Comparison of ENCODE assay signal across 1 cellular context in genomic region chr7:116713500-116713899, GRCh38.
TF ChIP-seq lines count a peak whose summit lies in the region.

No MANE protein-coding gene starts in this region.

TF ChIP-seq in K562, 482 proteins besides CTCF, POLR2A, EP300 and RAD21 (continued from another document and continues in another):
- TF ChIP-seq PCBP2 (IDR thresholded peaks at IDR 0.05; ENCODE audit: low read depth, low read length, poor library complexity, severe bottlenecking) (no peak), CBFA2T3 (IDR thresholded peaks at IDR 0.05) (0 out of 2 replicates have a peak, but pooled peaks have one; percentile 33), FOXJ2 (tag; IDR thresholded peaks at IDR 0.05) (peak; percentile 26; the same call in 1 of the 2 replicates), IRF1 (CRISPR knock-in tag; IDR thresholded peaks at IDR 0.05; ENCODE audit: borderline replicate concordance) (no peak), ZBED1 (IDR thresholded peaks at IDR 0.05) (no peak), PBX2 (CRISPR knock-in tag; IDR thresholded peaks at IDR 0.05; ENCODE audit: low read depth) (no peak), PBX2 (tag; conservative IDR thresholded peaks at IDR 0.05; ENCODE audit: low read depth) (peak; percentile 86), THRB (CRISPR knock-in tag; conservative IDR thresholded peaks at IDR 0.05) (no peak), ZNF217 (CRISPR knock-in tag; IDR thresholded peaks at IDR 0.05) (no peak), L3MBTL2 (IDR thresholded peaks at IDR 0.05) (0 out of 2 replicates have a peak, but pooled peaks have one; percentile 6), RHOXF2B (CRISPR knock-in tag; conservative IDR thresholded peaks at IDR 0.05) (no peak), HMGXB4 (CRISPR knock-in tag; IDR thresholded peaks at IDR 0.05) (no peak), NR1H2 (CRISPR knock-in tag; IDR thresholded peaks at IDR 0.05) (no peak), NFE2L1 (tag; IDR thresholded peaks at IDR 0.05; ENCODE audit: borderline replicate concordance, low read depth) (no peak), HMG20B (CRISPR knock-in tag; IDR thresholded peaks at IDR 0.05) (no peak), ID3 (CRISPR knock-in tag; IDR thresholded peaks at IDR 0.05) (no peak), ID3 (tag; IDR thresholded peaks at IDR 0.05) (no peak), ZBTB8A (IDR thresholded peaks at IDR 0.05; ENCODE audit: partially characterized antibody) (no peak), STAT6 (CRISPR knock-in tag; IDR thresholded peaks at IDR 0.05) (no peak), PYGO2 (tag; IDR thresholded peaks at IDR 0.05) (no peak), JUND (IDR thresholded peaks at IDR 0.05; ENCODE audit: borderline replicate concordance, low read depth, low read length) (no peak), JUND (tag; IDR thresholded peaks at IDR 0.05; ENCODE audit: borderline replicate concordance, low read depth, low read length) (no peak; the same call in 2 of the 3 replicates), STAT5B (CRISPR knock-in tag; IDR thresholded peaks at IDR 0.05) (no peak), MIER1 (IDR thresholded peaks at IDR 0.05; ENCODE audit: low read depth) (no peak), E2F1 (CRISPR knock-in tag; IDR thresholded peaks at IDR 0.05) (no peak), TAF1 (IDR thresholded peaks at IDR 0.05; ENCODE audit: control insufficient read depth, extremely low read depth, insufficient read depth, low read length, severe bottlenecking) (no peak), ZNF785 (CRISPR knock-in tag; IDR thresholded peaks at IDR 0.05) (no peak), MAFK (IDR thresholded peaks at IDR 0.05; ENCODE audit: low read length) (no peak), SMARCE1 (IDR thresholded peaks at IDR 0.05) (no peak), ZBTB49 (CRISPR knock-in tag; IDR thresholded peaks at IDR 0.05; ENCODE audit: borderline replicate concordance) (no peak), U2AF2 (optimal IDR thresholded peaks at IDR 0.05; ENCODE audit: low read depth, low read length) (no peak), IRF9 (tag; IDR thresholded peaks at IDR 0.05) (no peak), PKNOX1 (IDR thresholded peaks at IDR 0.05) (peak; percentile 34; the same call in 1 of the 2 replicates), ZC3H8 (IDR thresholded peaks at IDR 0.05) (no peak), CBX5 (IDR thresholded peaks at IDR 0.05; ENCODE audit: borderline replicate concordance, low read depth) (no peak), CCNT2 (IDR thresholded peaks at IDR 0.05; ENCODE audit: borderline replicate concordance, extremely low read depth, insufficient read length, low read depth, low read length) (peak; percentile 35), HEY1 (CRISPR knock-in tag; IDR thresholded peaks at IDR 0.05; ENCODE audit: borderline replicate concordance) (0 out of 2 replicates have a peak, but pooled peaks have one; percentile 3), NFATC3 (IDR thresholded peaks at IDR 0.05) (no peak), BCL6 (CRISPR knock-in tag; IDR thresholded peaks at IDR 0.05) (no peak), ZBTB2 (IDR thresholded peaks at IDR 0.05) (no peak), DPF2 (IDR thresholded peaks at IDR 0.05) (0 out of 2 replicates have a peak, but pooled peaks have one; percentile 18), SMAD1 (IDR thresholded peaks at IDR 0.05; ENCODE audit: low read depth, low read length, partially characterized antibody) (no peak), TRIM25 (IDR thresholded peaks at IDR 0.05; ENCODE audit: borderline replicate concordance) (no peak), TEAD4 (IDR thresholded peaks at IDR 0.05; ENCODE audit: low read length) (peak; percentile 48; the same call in 1 of the 2 replicates), TEAD4 (CRISPR knock-in tag; IDR thresholded peaks at IDR 0.05; ENCODE audit: borderline replicate concordance) (no peak), ZNF644 (tag; IDR thresholded peaks at IDR 0.05; ENCODE audit: low read depth) (peak; percentile 44; the same call in 1 of the 2 replicates), ZNF224 (CRISPR knock-in tag; IDR thresholded peaks at IDR 0.05) (no peak)
